Comparison of ENCODE assay signal across 9 cellular contexts in genomic region chr5:133049726-133050048, GRCh38. TPM values are rescaled to one million over a fixed set of nuclear protein-coding genes. Genes with fewer than 3 reads are reported as not detected.
DNase-seq lines count a peak whose midpoint lies in the region; ATAC-seq and TF ChIP-seq lines count a peak whose summit lies in the region.
"Had no signal": no experiment of that assay in that cellular context is flagged by ENCODE, and none has a peak within 500 bp of the region (broad histone marks: within the 10 kb centered on the region; RNA-seq: fewer than 3 reads in every experiment).

No MANE protein-coding gene starts in this region.

- peaks cover 23 to 50% (median 36%) of the 10 kb centered on the region in 7 donors for H3K4me1 Mint-ChIP-seq in naive thymus-derived CD4-positive, alpha-beta T cell

- ATAC-seq in naive thymus-derived CD4-positive, alpha-beta T cell = no peak
- ATAC-seq in HG03159 (IDR thresholded peaks at IDR 0.05; ENCODE audit: unreplicated experiment) = no peak
- ATAC-seq in GM19351 (IDR thresholded peaks at IDR 0.05; ENCODE audit: unreplicated experiment) = no peak
- ATAC-seq in HG02884 (IDR thresholded peaks at IDR 0.05; ENCODE audit: unreplicated experiment) = no peak

- DNase-seq in Caki2 (ENCODE audit: low read depth) = peak; percentile 31
- no peak for DNase-seq in adipocyte (ENCODE audit: low read depth)
- DNase-seq in naive thymus-derived CD4-positive, alpha-beta T cell = no peak
- no peak for DNase-seq in adrenal gland
- DNase-seq: Kasumi-1 had no signal

- WGBS in adrenal gland, 4 donors = 10 to 39% (median 19%) methylated on average over 1 of the region's 1 CpG

- no peaks in the 10 kb centered on the region for H4K20me1 ChIP-seq in KMS-11 (ENCODE audit: insufficient read depth)

- H3K9me3 ChIP-seq in adipocyte (ENCODE audit: control insufficient read depth, low read length) = no peaks in the 10 kb centered on the region
- no peaks in the 10 kb centered on the region for H3K9me3 ChIP-seq in naive thymus-derived CD4-positive, alpha-beta T cell (ENCODE audit: control insufficient read depth in 2 of 3, low read length in 3 of 3)
- no peaks in the 10 kb centered on the region for H3K9me3 ChIP-seq in adrenal gland (replicated peaks in 1 of 3)

- peak overlapping the region; percentile 53 to 100 (median 74) for H3K27ac Mint-ChIP-seq in naive thymus-derived CD4-positive, alpha-beta T cell

- TF ChIP-seq POLR2A in adrenal gland (IDR thresholded peaks at IDR 0.05) = no peak

- no peaks in the 10 kb centered on the region for H3K27me3 ChIP-seq in KMS-11 (ENCODE audit: insufficient read depth, low read depth)
- H3K27me3 ChIP-seq in adipocyte (replicated peaks; ENCODE audit: control insufficient read depth, insufficient read depth, low read length) = no peaks in the 10 kb centered on the region
- H3K27me3 ChIP-seq in naive thymus-derived CD4-positive, alpha-beta T cell (ENCODE audit: control insufficient read depth in 2 of 2, insufficient read depth in 2 of 2, low read length in 2 of 2) = no peaks in the 10 kb centered on the region
- no peaks in the 10 kb centered on the region for H3K27me3 ChIP-seq in adrenal gland

- peak overlapping the region; percentile 75; the same call in 1 of the 2 replicates for H3K4me2 ChIP-seq in KMS-11

- CTCF ChIA-PET in naive thymus-derived CD4-positive, alpha-beta T cell (lab: Charles Lee) = no interaction called here

- H3K4me1 ChIP-seq in KMS-11 (ENCODE audit: low read depth, poor library complexity, severe bottlenecking) (peaks cover 33% of the 10 kb centered on the region), adipocyte (ENCODE audit: control insufficient read depth, insufficient read depth, low read length) (peaks cover 11% of the 10 kb centered on the region), adrenal gland (replicated peaks in 1 of 2) (peaks cover 10 to 42% of the 10 kb centered on the region in 2 donors)
- peaks cover 17 to 19% of the 10 kb centered on the region in 2 donors for H3K4me1 ChIP-seq in naive thymus-derived CD4-positive, alpha-beta T cell (ENCODE audit: control insufficient read depth in 2 of 2, insufficient read depth in 2 of 2, low read length in 2 of 2)

- in situ Hi-C loops in Caki2 (cut with HindIII; ENCODE audit: low pct_unique_long_range_greater_than_20kb, low sequenced_read_pairs) = no loop called here

- POLR2A ChIA-PET in naive thymus-derived CD4-positive, alpha-beta T cell (lab: Charles Lee) = interaction anchor here (0.6 to 2.7 kb wide), 7 partner anchors 22 to 98 kb away, joined by 3 to 15 read pairs (median 4); no protein-coding TSS in a partner anchor

- no peak overlapping the region for H3K9ac ChIP-seq in KMS-11
- peak overlapping the region; percentile 30 for H3K9ac ChIP-seq in adipocyte (ENCODE audit: low read length)

- peaks cover 38% of the 10 kb centered on the region for H3K79me2 ChIP-seq in KMS-11 (ENCODE audit: insufficient read depth, low read depth)

- peaks cover 0 to 2% (median 0%) of the 10 kb centered on the region in 5 donors for H3K36me3 Mint-ChIP-seq in naive thymus-derived CD4-positive, alpha-beta T cell

- H3K27ac ChIP-seq in KMS-11 (no peak overlapping the region), adrenal gland (peak overlapping the region in 2 of 5 donors; percentile 50 to 54)
- H3K27ac ChIP-seq in naive thymus-derived CD4-positive, alpha-beta T cell (ENCODE audit: low read depth, low read length) = peak overlapping the region; percentile 25

- H3K4me3 ChIP-seq in KMS-11 (IDR thresholded peaks at IDR 0.05; ENCODE audit: insufficient read depth, low read depth, low read length) (no peak overlapping the region), adipocyte (ENCODE audit: low read length) (no peak overlapping the region), adrenal gland (no peak overlapping the region)
- H3K4me3 ChIP-seq in naive thymus-derived CD4-positive, alpha-beta T cell (ENCODE audit: low read length) = no peak overlapping the region

- H3K36me3 ChIP-seq in KMS-11 (ENCODE audit: insufficient read depth) (no peaks in the 10 kb centered on the region), adipocyte (ENCODE audit: control insufficient read depth, insufficient read depth, low read length, severe bottlenecking) (no peaks in the 10 kb centered on the region), adrenal gland (replicated peaks in 1 of 2) (no peaks in the 10 kb centered on the region)
- peaks cover 0 to 7% (median 0%) of the 10 kb centered on the region in 3 experiments for H3K36me3 ChIP-seq in naive thymus-derived CD4-positive, alpha-beta T cell (ENCODE audit: control insufficient read depth in 2 of 3, insufficient read depth in 3 of 3, low read length in 3 of 3)

- H2AFZ ChIP-seq in KMS-11 (ENCODE audit: low read depth) = no peak overlapping the region

- no peaks in the 10 kb centered on the region for H3K9me3 Mint-ChIP-seq in naive thymus-derived CD4-positive, alpha-beta T cell

- H3K4me3 Mint-ChIP-seq in naive thymus-derived CD4-positive, alpha-beta T cell = peak overlapping the region in 6 of 10 donors; percentile 27 to 66 (median 50)

- no peaks in the 10 kb centered on the region for H3K27me3 Mint-ChIP-seq in naive thymus-derived CD4-positive, alpha-beta T cell

- intact Hi-C loops in naive thymus-derived CD4-positive, alpha-beta T cell (cut with micrococcal nuclease) = loop anchor here (2.0 to 10.0 kb wide), 9 partner anchors 313 to 1583 kb away; partner anchors contain the start of genes KIF3A (in 2 of the 2), RAD50 (in 2 of the 2), IRF1 (in 1 of the 2) and JADE2 (in 1 of the 2)
- intact Hi-C loops in adrenal gland (cut with DNase I) = loop anchor here (10.0 kb wide), 1 partner anchor 85 kb away; the partner anchor contains the start of gene AFF4 (in 2 of the 2)

- TF ChIP-seq CTCF in KMS-11 (conservative IDR thresholded peaks at IDR 0.05; ENCODE audit: low read depth, low read length) (no peak), adrenal gland (IDR thresholded peaks at IDR 0.05) (no peak)

RNA-seq across cellular contexts. Expression of gene HSPA4, which starts 2.1 kb away (rescaled TPM):
- 123 and 188 TPM in 2 replicates for total RNA-seq in Caki2 (2014; rRNA removed; shearing (Covaris generic); ENCODE audit: low replicate concordance)
- 100 to 1,000 TPM in 1 of 5 experiments, 10 to 100 TPM in 4; 42.1 to 103 (median 50.0) TPM for total RNA-seq in naive thymus-derived CD4-positive, alpha-beta T cell
- polyA plus RNA-seq in naive thymus-derived CD4-positive, alpha-beta T cell = 10 to 100 TPM; 37.7 to 38.5 TPM
- total RNA-seq in adrenal gland = 100 to 1,000 TPM in 1 of 8 donors, 10 to 100 TPM in 7; 48.0 to 141 (median 75.0) TPM
- 100 to 1,000 TPM; 123 to 207 (median 159) TPM for polyA plus RNA-seq in adrenal gland

RNA-seq across cellular contexts. Expression of gene ZCCHC10, which starts 23.3 kb away (rescaled TPM):
- 7.8 and 15.6 TPM in 2 replicates for total RNA-seq in Caki2 (2014; rRNA removed; shearing (Covaris generic); ENCODE audit: low replicate concordance)
- 10 to 100 TPM; 16.0 to 32.9 (median 18.2) TPM for total RNA-seq in naive thymus-derived CD4-positive, alpha-beta T cell
- 10 to 100 TPM; 34.5 to 47.5 TPM for polyA plus RNA-seq in naive thymus-derived CD4-positive, alpha-beta T cell
- 10 to 100 TPM in 7 of 8 donors, 1 to 10 TPM in 1; 8.3 to 39.3 (median 18.2) TPM for total RNA-seq in adrenal gland
- polyA plus RNA-seq in adrenal gland = 10 to 100 TPM; 15.5 to 25.9 (median 20.6) TPM
